Comparison of ENCODE assay signal across 8 cellular contexts in the genomic region with DNA sequence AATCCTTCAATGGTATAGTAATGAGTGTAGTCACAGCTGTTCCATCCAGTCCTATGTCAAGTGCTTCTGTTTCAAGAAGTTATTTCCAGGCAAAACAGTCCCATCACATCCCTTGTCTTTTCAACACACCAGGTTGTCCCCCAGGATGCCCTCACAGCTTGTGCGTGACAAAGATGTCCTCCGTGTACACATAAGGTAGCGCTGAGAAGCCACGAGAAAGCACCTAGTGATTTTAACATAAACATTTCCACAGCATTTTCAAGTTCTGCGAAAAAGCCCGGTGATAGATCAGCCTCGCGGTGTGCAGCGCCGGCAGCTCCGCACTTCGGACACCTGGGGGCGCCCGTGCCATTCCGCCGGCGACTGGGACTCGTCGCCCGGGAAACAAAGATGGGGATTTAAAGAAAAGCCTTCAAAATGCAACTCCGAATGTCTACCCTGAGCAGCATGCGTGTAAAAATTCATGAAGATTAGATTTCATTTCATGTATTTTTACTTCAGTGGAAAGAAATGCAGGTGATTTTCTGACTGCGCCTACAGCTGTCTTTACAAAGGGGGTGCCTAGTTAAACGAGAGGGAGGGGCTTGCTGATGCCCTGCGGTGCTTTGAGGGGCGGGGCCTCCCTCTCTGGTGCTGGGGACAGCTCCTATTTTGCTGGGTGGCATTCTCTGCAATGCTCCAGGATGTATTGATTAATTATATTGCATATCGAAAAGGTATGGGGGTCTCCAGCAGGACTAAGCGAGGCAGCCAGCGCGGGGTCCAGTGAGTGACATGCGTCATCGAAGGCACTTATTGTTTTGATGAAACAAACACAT. TPM values are rescaled to one million over a fixed set of nuclear protein-coding genes. Genes with fewer than 3 reads are reported as not detected.
DNase-seq lines count a peak whose midpoint lies in the region; ATAC-seq, FAIRE-seq and TF ChIP-seq lines count a peak whose summit lies in the region.

No MANE protein-coding gene starts in this region.

- CTCF ChIA-PET in activated CD8-positive, alpha-beta T cell treated with anti-CD3 and anti-CD28 coated beads, Interleukin-2, amount 10 ng/mL, durations not matched to agents 7 days and 5 days (lab: Charles Lee), result interaction anchor here (0.6 to 2.8 kb wide), 14 partner anchors 8 to 441 kb away, joined by 3 to 26 read pairs (median 4); no protein-coding TSS in a partner anchor
- CTCF ChIA-PET in endothelial cell of umbilical vein (lab: Charles Lee), result interaction anchor here (0.5 to 6.3 kb wide), 32 partner anchors 8 to 1443 kb away, joined by 3 to 102 read pairs (median 4); a partner anchor contains a TSS

- no peak overlapping the region for H3K27ac ChIP-seq in endothelial cell of umbilical vein (ENCODE audit: insufficient read depth, low read depth, low read length)

- peak overlapping the region; percentile 11 for H3K4me2 ChIP-seq in endothelial cell of umbilical vein (ENCODE audit: insufficient read depth, low read length)

- no peaks in the 10 kb centered on the region for H3K9me3 ChIP-seq in endothelial cell of umbilical vein (replicated peaks; ENCODE audit: control insufficient read depth, insufficient read depth, low read length)

- no peak overlapping the region for H3K4me3 ChIP-seq in endothelial cell of umbilical vein (replicated peaks in 1 of 3; ENCODE audit: insufficient read depth in 1 of 3, low read depth in 1 of 3, low read length in 3 of 3)

- no peaks in the 10 kb centered on the region for H3K4me1 ChIP-seq in endothelial cell of umbilical vein (ENCODE audit: control insufficient read depth, extremely low read depth, insufficient read depth, low read length)

- H3K36me3 Mint-ChIP-seq in activated CD8-positive, alpha-beta T cell treated with anti-CD3 and anti-CD28 coated beads, Interleukin-2, amount 10 ng/mL, durations not matched to agents 7 days and 5 days (ENCODE audit: low read depth), result no peaks in the 10 kb centered on the region
- H3K36me3 Mint-ChIP-seq in stimulated activated memory B cell treated with anti-CD40 and anti-IgM and Interleukin-4, amounts not matched to agents 10 μg/mL and 1 μg/mL and 100 μg/mL, for 72 hours, result no peaks in the 10 kb centered on the region

- H3K9me1 ChIP-seq in endothelial cell of umbilical vein (replicated peaks; ENCODE audit: control insufficient read depth, extremely low read depth, insufficient read depth, low read length), result no peaks in the 10 kb centered on the region

- no peaks in the 10 kb centered on the region for H4K20me1 ChIP-seq in endothelial cell of umbilical vein (replicated peaks; ENCODE audit: control insufficient read depth, extremely low read depth, insufficient read depth, low read length)

- DNase-seq in AG08396 (ENCODE audit: low spot score), result peak; percentile 89
- peak; percentile 67 for DNase-seq in NCI-H69 (lab: John Stamatoyannopoulos, UW)
- DNase-seq in activated CD8-positive, alpha-beta T cell treated with anti-CD3 and anti-CD28 coated beads, Interleukin-2, amount 10 ng/mL, durations not matched to agents 7 days and 5 days, result peak; percentile 69
- DNase-seq in endothelial cell of umbilical vein (ENCODE audit: low read depth, low spot score), result peak; percentile 56
- peak; percentile 70 for DNase-seq in middle frontal gyrus (ENCODE audit: extremely low spot score, low spot score)

- H3K36me3 ChIP-seq in endothelial cell of umbilical vein (ENCODE audit: control insufficient read depth in 2 of 2, extremely low read depth in 1 of 2, insufficient read depth in 2 of 2, low read length in 2 of 2), result no peaks in the 10 kb centered on the region

- dilution Hi-C loops in endothelial cell of umbilical vein (cut with MboI; ENCODE audit: extremely low pct_ligation_motif_present, low sequenced_read_pairs), result no loop called here

- BruUV-seq in endothelial cell of umbilical vein (replicated peaks; lab: Mats Ljungman, UMichigan), result no TSS peak

- peaks cover 2 to 4% of the 10 kb centered on the region in 2 experiments for H3K27me3 ChIP-seq in endothelial cell of umbilical vein (ENCODE audit: control insufficient read depth in 2 of 2, insufficient read depth in 2 of 2, low read length in 2 of 2)

- intact Hi-C loops in endothelial cell of umbilical vein (cut with micrococcal nuclease), result loop anchor here (1.0 kb wide), 6 partner anchors 40 to 1294 kb away; a partner anchor contains a TSS

- TF ChIP-seq POLR2A in endothelial cell of umbilical vein (IDR thresholded peaks at IDR 0.05; ENCODE audit: low read depth, low read length), result no peak

- peaks cover 4% of the 10 kb centered on the region for H3K4me1 Mint-ChIP-seq in activated CD8-positive, alpha-beta T cell treated with anti-CD3 and anti-CD28 coated beads, Interleukin-2, amount 10 ng/mL, durations not matched to agents 7 days and 5 days (ENCODE audit: low read depth)
- H3K4me1 Mint-ChIP-seq in stimulated activated memory B cell treated with anti-CD40 and anti-IgM and Interleukin-4, amounts not matched to agents 10 μg/mL and 1 μg/mL and 100 μg/mL, for 72 hours, result peaks cover 8% of the 10 kb centered on the region

- no peak overlapping the region for H3K27ac Mint-ChIP-seq in activated CD8-positive, alpha-beta T cell treated with anti-CD3 and anti-CD28 coated beads, Interleukin-2, amount 10 ng/mL, durations not matched to agents 7 days and 5 days
- H3K27ac Mint-ChIP-seq in stimulated activated memory B cell treated with anti-CD40 and anti-IgM and Interleukin-4, amounts not matched to agents 10 μg/mL and 1 μg/mL and 100 μg/mL, for 72 hours, result no peak overlapping the region

- H3K79me2 ChIP-seq in endothelial cell of umbilical vein (ENCODE audit: control insufficient read depth, insufficient read depth, low read length), result no peaks in the 10 kb centered on the region

- H3K9me3 Mint-ChIP-seq in activated CD8-positive, alpha-beta T cell treated with anti-CD3 and anti-CD28 coated beads, Interleukin-2, amount 10 ng/mL, durations not matched to agents 7 days and 5 days (ENCODE audit: insufficient read depth), result no peaks in the 10 kb centered on the region
- no peaks in the 10 kb centered on the region for H3K9me3 Mint-ChIP-seq in stimulated activated memory B cell treated with anti-CD40 and anti-IgM and Interleukin-4, amounts not matched to agents 10 μg/mL and 1 μg/mL and 100 μg/mL, for 72 hours

- ATAC-seq in GM18861 (IDR thresholded peaks at IDR 0.05; ENCODE audit: unreplicated experiment) (peak; percentile 68), HG03354 (IDR thresholded peaks at IDR 0.05; ENCODE audit: poor library complexity, severe bottlenecking, unreplicated experiment) (peak; percentile 75)
- peak; percentile 89 for ATAC-seq in activated CD8-positive, alpha-beta T cell treated with anti-CD3 and anti-CD28 coated beads, Interleukin-2, amount 10 ng/mL, durations not matched to agents 7 days and 5 days
- peak; percentile 57 for ATAC-seq in stimulated activated memory B cell treated with anti-CD40 and anti-IgM and Interleukin-4, amounts not matched to agents 10 μg/mL and 1 μg/mL and 100 μg/mL, for 72 hours

- FAIRE-seq in endothelial cell of umbilical vein (lab: Jason Lieb, UNC), result peak; percentile 74

- no peak overlapping the region for H3K9ac ChIP-seq in endothelial cell of umbilical vein (replicated peaks; ENCODE audit: extremely low read depth, insufficient read depth, low read length)

- H3K4me3 Mint-ChIP-seq in activated CD8-positive, alpha-beta T cell treated with anti-CD3 and anti-CD28 coated beads, Interleukin-2, amount 10 ng/mL, durations not matched to agents 7 days and 5 days, result no peak overlapping the region
- no peak overlapping the region for H3K4me3 Mint-ChIP-seq in stimulated activated memory B cell treated with anti-CD40 and anti-IgM and Interleukin-4, amounts not matched to agents 10 μg/mL and 1 μg/mL and 100 μg/mL, for 72 hours

- POLR2A ChIA-PET in activated CD8-positive, alpha-beta T cell treated with anti-CD3 and anti-CD28 coated beads, Interleukin-2, amount 10 ng/mL, durations not matched to agents 7 days and 5 days (lab: Charles Lee), result no interaction called here
- POLR2A ChIA-PET in endothelial cell of umbilical vein (lab: Charles Lee), result interaction anchor here (0.5 to 0.6 kb wide), 2 partner anchors 44 to 115 kb away, joined by 4 to 5 read pairs; a partner anchor contains a TSS

- TF ChIP-seq CTCF in endothelial cell of umbilical vein (IDR thresholded peaks at IDR 0.05; ENCODE audit: extremely low read depth in 1 of 2, insufficient read depth in 1 of 2, low read depth in 1 of 2, low read length in 2 of 2), result peak; percentile 96

- no peak overlapping the region for H2AFZ ChIP-seq in endothelial cell of umbilical vein (ENCODE audit: low read depth, low read length)

- no peaks in the 10 kb centered on the region for H3K27me3 Mint-ChIP-seq in activated CD8-positive, alpha-beta T cell treated with anti-CD3 and anti-CD28 coated beads, Interleukin-2, amount 10 ng/mL, durations not matched to agents 7 days and 5 days (ENCODE audit: low read depth)
- peaks cover 16% of the 10 kb centered on the region for H3K27me3 Mint-ChIP-seq in stimulated activated memory B cell treated with anti-CD40 and anti-IgM and Interleukin-4, amounts not matched to agents 10 μg/mL and 1 μg/mL and 100 μg/mL, for 72 hours

TF ChIP-seq in endothelial cell of umbilical vein, 7 proteins besides CTCF, POLR2A, EP300 and RAD21:
- no peak for TF ChIP-seq POLR2AphosphoS5 (IDR thresholded peaks at IDR 0.05; ENCODE audit: insufficient read depth, low read depth, low read length)
- TF ChIP-seq, protein P1, sequence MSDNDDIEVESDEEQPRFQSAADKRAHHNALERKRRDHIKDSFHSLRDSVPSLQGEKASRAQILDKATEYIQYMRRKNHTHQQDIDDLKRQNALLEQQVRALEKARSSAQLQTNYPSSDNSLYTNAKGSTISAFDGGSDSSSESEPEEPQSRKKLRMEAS (IDR thresholded peaks at IDR 0.05; ENCODE audit: insufficient read depth, insufficient read length), result no peak
- no peak for TF ChIP-seq JUN (IDR thresholded peaks at IDR 0.05; ENCODE audit: borderline replicate concordance, insufficient read depth, insufficient read length, low read depth)
- TF ChIP-seq GATA2 (IDR thresholded peaks at IDR 0.05; ENCODE audit: insufficient read depth, insufficient read length, low read depth, low read length), result no peak
- no peak for TF ChIP-seq EZH2 (IDR thresholded peaks at IDR 0.05; ENCODE audit: borderline replicate concordance, low read depth, low read length, severe bottlenecking)
- no peak for TF ChIP-seq MYC (IDR thresholded peaks at IDR 0.05; ENCODE audit: low read depth, low read length)
- no peak for TF ChIP-seq FOS (IDR thresholded peaks at IDR 0.05; ENCODE audit: borderline replicate concordance, insufficient read depth, low read length)

RNA-seq across cellular contexts. Expression of a gene that starts 49.9 kb away (rescaled TPM):
- total RNA-seq in activated CD8-positive, alpha-beta T cell treated with anti-CD3 and anti-CD28 coated beads, Interleukin-2, amount 10 ng/mL, durations not matched to agents 7 days and 5 days, result not detected
- not detected in 2 replicates for total RNA-seq in endothelial cell of umbilical vein
- not detected in 2 replicates for polyA plus RNA-seq in endothelial cell of umbilical vein
- not detected in 2 replicates for polyA plus RNA-seq in endothelial cell of umbilical vein (2011; cell fraction: cytosol; rRNA removed)
- polyA plus RNA-seq in endothelial cell of umbilical vein (2011; cell fraction: nucleus; rRNA removed), result not detected in 2 replicates
- polyA plus RNA-seq in endothelial cell of umbilical vein (2012), result not detected in 2 replicates
- not detected in 2 replicates for polyA minus RNA-seq in endothelial cell of umbilical vein
- polyA minus RNA-seq in endothelial cell of umbilical vein (2011; cell fraction: cytosol; rRNA and poly(A)+ RNA removed), result not detected
- not detected in 2 replicates for polyA minus RNA-seq in endothelial cell of umbilical vein (2011; cell fraction: nucleus; rRNA and poly(A)+ RNA removed)
